ENCODE assay signal across 1 cellular context in genomic region chr6:34289137-34289536, GRCh38.
TF ChIP-seq lines count a peak whose summit lies in the region.

No MANE protein-coding gene starts in this region.

TF ChIP-seq in K562, 482 proteins besides CTCF, POLR2A, EP300 and RAD21:
- TF ChIP-seq POLR2G (IDR thresholded peaks at IDR 0.05; ENCODE audit: low read depth, low read length) (0 out of 2 replicates have a peak, but pooled peaks have one; percentile 15), SRSF1 (IDR thresholded peaks at IDR 0.05; ENCODE audit: low read depth, low read length) (no peak), UBTF (IDR thresholded peaks at IDR 0.05; ENCODE audit: borderline replicate concordance in 1 of 2, low read depth in 2 of 2, low read length in 2 of 2) (no peak), STAT6 (CRISPR knock-in tag; IDR thresholded peaks at IDR 0.05) (no peak), STAG1 (CRISPR knock-in tag; IDR thresholded peaks at IDR 0.05; ENCODE audit: borderline replicate concordance) (0 out of 2 replicates have a peak, but pooled peaks have one; percentile 9), RBM15 (IDR thresholded peaks at IDR 0.05; ENCODE audit: insufficient read depth, low read length) (no peak)
